ENCODE assay signal across 10 cellular contexts in the genomic region with DNA sequence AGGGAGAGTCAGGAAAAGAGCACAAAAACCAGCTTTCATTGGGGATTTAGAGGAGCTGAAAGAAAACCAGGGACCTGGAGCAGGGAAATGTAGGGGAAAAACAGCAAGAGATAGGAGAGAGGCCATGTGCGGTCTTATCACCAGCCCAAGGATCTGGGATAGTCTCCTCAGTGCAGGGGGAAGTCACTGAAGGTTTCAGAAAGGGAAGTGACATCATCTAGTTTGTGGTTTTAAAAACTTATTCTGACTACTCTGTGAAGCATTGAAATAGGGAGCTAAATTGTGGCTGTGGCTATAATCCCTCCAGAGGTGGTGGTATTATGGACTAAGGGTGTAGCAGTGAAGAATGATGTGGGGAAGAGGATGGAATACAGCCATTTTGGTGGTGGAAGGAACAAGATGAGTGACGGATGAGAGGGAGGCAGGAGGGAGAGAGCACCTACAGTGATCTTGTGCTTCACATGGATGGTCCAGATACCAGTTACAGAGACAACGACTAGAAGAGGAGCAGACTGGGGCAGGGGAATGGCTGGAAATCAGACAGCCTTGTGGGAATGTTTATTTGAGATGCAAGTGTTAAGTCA.
DNase-seq lines count a peak whose midpoint lies in the region; ATAC-seq and TF ChIP-seq lines count a peak whose summit lies in the region.
"Had no signal": no experiment of that assay in that cellular context is flagged by ENCODE, and none has a peak within 500 bp of the region (broad histone marks: within the 10 kb centered on the region; RNA-seq: fewer than 3 reads in every experiment).

No MANE protein-coding gene starts in this region.

- CTCF ChIA-PET in IMR-90 (lab: Yijun Ruan, JAX), result interaction anchor here (1.2 kb wide), 1 partner anchor 50 kb away, joined by 3 read pairs; no protein-coding TSS in a partner anchor
- CTCF ChIA-PET in activated CD8-positive, alpha-beta T cell treated with anti-CD3 and anti-CD28 coated beads for 36 hours (lab: Charles Lee), result interaction anchor here (1.0 to 4.2 kb wide), 5 partner anchors 27 to 552 kb away, joined by 3 to 23 read pairs (median 6); no protein-coding TSS in a partner anchor
- CTCF ChIA-PET in naive thymus-derived CD4-positive, alpha-beta T cell (lab: Charles Lee), result interaction anchor here (0.8 kb wide), 1 partner anchor 72 kb away, joined by 3 read pairs; no protein-coding TSS in a partner anchor

- no peak overlapping the region for H3K23ac ChIP-seq in IMR-90 (ENCODE audit: low read depth, low read length)

- dilution Hi-C loops in IMR-90 (cut with HindIII; ENCODE audit: low sequenced_read_pairs, unreplicated experiment), result no loop called here

- peaks cover 25% of the 10 kb centered on the region for H3K4me1 Mint-ChIP-seq in activated CD8-positive, alpha-beta T cell treated with anti-CD3 and anti-CD28 coated beads for 36 hours (ENCODE audit: low read depth)
- peaks cover 13 to 34% (median 25%) of the 10 kb centered on the region in 7 donors for H3K4me1 Mint-ChIP-seq in naive thymus-derived CD4-positive, alpha-beta T cell

- no peak overlapping the region for H3K4me3 ChIP-seq in IMR-90 (ENCODE audit: insufficient read depth, low read depth, low read length)
- H3K4me3 ChIP-seq in naive thymus-derived CD4-positive, alpha-beta T cell (ENCODE audit: low read length), result no peak overlapping the region
- H3K4me3 ChIP-seq: neural progenitor cell had no signal

- H3K27ac ChIP-seq in IMR-90 (ENCODE audit: insufficient read depth, low read length) (no peak overlapping the region), caudate nucleus (ENCODE audit: low read depth, low read length) (no peak overlapping the region)
- no peak overlapping the region for H3K27ac ChIP-seq in naive thymus-derived CD4-positive, alpha-beta T cell (ENCODE audit: low read depth, low read length)
- H3K27ac ChIP-seq: neural progenitor cell had no signal

- intact Hi-C loops in IMR-90 (cut with micrococcal nuclease), result no loop called here
- intact Hi-C loops in activated CD8-positive, alpha-beta T cell treated with anti-CD3 and anti-CD28 coated beads for 36 hours (cut with micrococcal nuclease), result no loop called here
- intact Hi-C loops in naive thymus-derived CD4-positive, alpha-beta T cell (cut with micrococcal nuclease), result loop anchor here in 1 of 2 donors (5.0 kb wide), 1 partner anchor 71 kb away; the partner anchor contains the start of genes HMG20A and PEAK1
- intact Hi-C loops in head of caudate nucleus (cut with DNase I), result no loop called here

- H3K9me1 ChIP-seq in IMR-90 (ENCODE audit: insufficient read depth, low read length), result peaks cover 12% of the 10 kb centered on the region; the same call in 1 of the 2 replicates

- H3K9me3 Mint-ChIP-seq in activated CD8-positive, alpha-beta T cell treated with anti-CD3 and anti-CD28 coated beads for 36 hours, result no peaks in the 10 kb centered on the region
- no peaks in the 10 kb centered on the region for H3K9me3 Mint-ChIP-seq in naive thymus-derived CD4-positive, alpha-beta T cell
- H3K9me3 Mint-ChIP-seq: neural progenitor cell had no signal

- no peak overlapping the region for H2BK5ac ChIP-seq in IMR-90 (ENCODE audit: low read depth, low read length, poor library complexity, severe bottlenecking)

- in situ Hi-C loops in IMR-90 (cut with MboI; ENCODE audit: low sequenced_read_pairs), result loop anchor here (10.0 kb wide), 1 partner anchor 379 kb away; no protein-coding TSS in a partner anchor

- H4K91ac ChIP-seq in IMR-90 (ENCODE audit: insufficient read depth, low read depth, low read length), result no peak overlapping the region

- no peak for ATAC-seq in IMR-90 (ENCODE audit: low read depth)
- ATAC-seq in activated CD8-positive, alpha-beta T cell treated with anti-CD3 and anti-CD28 coated beads for 36 hours, result peak; percentile 82
- ATAC-seq in naive thymus-derived CD4-positive, alpha-beta T cell, result peak; percentile 74
- no peak for ATAC-seq in HG03571 (IDR thresholded peaks at IDR 0.05; ENCODE audit: unreplicated experiment)
- no peak for ATAC-seq in GM21528 (IDR thresholded peaks at IDR 0.05; ENCODE audit: low FRiP score, unreplicated experiment)

- H3K27me3 Mint-ChIP-seq in activated CD8-positive, alpha-beta T cell treated with anti-CD3 and anti-CD28 coated beads for 36 hours, result no peaks in the 10 kb centered on the region
- H3K27me3 Mint-ChIP-seq in naive thymus-derived CD4-positive, alpha-beta T cell, result no peaks in the 10 kb centered on the region

- H2BK20ac ChIP-seq in IMR-90 (ENCODE audit: low read depth, low read length), result peak overlapping the region; percentile 82; the same call in 1 of the 2 replicates

- WGBS in IMR-90 (ENCODE audit: extremely low coverage in 2 of 2, insufficient read length in 1 of 2), 2 experiments, result 100% methylated on average over 1 of the region's 3 CpGs; no CpG with 5 or more reads in 1 of the 2 experiments

- POLR2A ChIA-PET in IMR-90 (lab: Charles Lee; ENCODE audit: unreplicated experiment), result no interaction called here
- POLR2A ChIA-PET in activated CD8-positive, alpha-beta T cell treated with anti-CD3 and anti-CD28 coated beads for 36 hours (lab: Charles Lee), result interaction anchor here (0.6 to 0.7 kb wide), 2 partner anchors 15 to 35 kb away, joined by 3 read pairs; no protein-coding TSS in a partner anchor
- POLR2A ChIA-PET in naive thymus-derived CD4-positive, alpha-beta T cell (lab: Charles Lee), result no interaction called here

- H2BK15ac ChIP-seq in IMR-90 (ENCODE audit: low read depth, low read length), result peak overlapping the region; percentile 52; the same call in 2 of the 3 replicates

- no peak overlapping the region for H4K5ac ChIP-seq in IMR-90 (ENCODE audit: low read depth, low read length)

- no TSS peak for BruUV-seq in IMR-90 (replicated peaks; lab: Mats Ljungman, UMichigan)

- H3K9me3 ChIP-seq in IMR-90 (ENCODE audit: control insufficient read depth, insufficient read depth, low read length), result no peaks in the 10 kb centered on the region
- H3K9me3 ChIP-seq in naive thymus-derived CD4-positive, alpha-beta T cell (ENCODE audit: control insufficient read depth in 2 of 3, low read length in 3 of 3), result no peaks in the 10 kb centered on the region

- H3K18ac ChIP-seq in IMR-90 (ENCODE audit: low read depth, low read length), result no peak overlapping the region

- H3K79me1 ChIP-seq in IMR-90 (ENCODE audit: low read depth in 1 of 2, low read length in 2 of 2), result peaks cover 0 to 25% of the 10 kb centered on the region in 2 experiments; a peak in 2 of 4 replicates

- H3K14ac ChIP-seq in IMR-90 (replicated peaks; ENCODE audit: low read depth, low read length), result peak overlapping the region; percentile 17

- DNase-seq in GM10266 (ENCODE audit: extremely low spot score), result peak; percentile 48
- DNase-seq in IMR-90, result peak; percentile 64
- no peak for DNase-seq in activated CD8-positive, alpha-beta T cell treated with anti-CD3 and anti-CD28 coated beads for 36 hours
- DNase-seq in naive thymus-derived CD4-positive, alpha-beta T cell, result peak in 1 of 9 donors; percentile 11
- no peak for DNase-seq in caudate nucleus (lab: John Stamatoyannopoulos, UW)
- DNase-seq in head of caudate nucleus, result no peak
- DNase-seq: NCI-H510A treated with DMSO at 0.1 percent for 48 hours had no signal

- no peak overlapping the region for H3K9ac ChIP-seq in IMR-90 (ENCODE audit: low read depth, low read length)
- H3K9ac ChIP-seq: neural progenitor cell had no signal

- TF ChIP-seq RAD21 in IMR-90 (IDR thresholded peaks at IDR 0.05; ENCODE audit: low read length), result no peak

- H3K4me1 ChIP-seq in IMR-90 (ENCODE audit: control insufficient read depth, insufficient read depth, low read length), result peaks cover 25% of the 10 kb centered on the region
- H3K4me1 ChIP-seq in naive thymus-derived CD4-positive, alpha-beta T cell (ENCODE audit: control insufficient read depth in 2 of 2, insufficient read depth in 2 of 2, low read length in 2 of 2), result peaks cover 3 to 5% of the 10 kb centered on the region in 2 donors

- peak overlapping the region; percentile 62 for H3K27ac Mint-ChIP-seq in activated CD8-positive, alpha-beta T cell treated with anti-CD3 and anti-CD28 coated beads for 36 hours
- H3K27ac Mint-ChIP-seq in naive thymus-derived CD4-positive, alpha-beta T cell, result peak overlapping the region; percentile 9 to 76 (median 46)
- H3K27ac Mint-ChIP-seq: neural progenitor cell had no signal

- no peak for TF ChIP-seq POLR2A in IMR-90 (IDR thresholded peaks at IDR 0.05; ENCODE audit: low read depth, low read length)

- no peaks in the 10 kb centered on the region for H3K36me3 ChIP-seq in IMR-90 (ENCODE audit: control insufficient read depth, insufficient read depth, low read length)
- no peaks in the 10 kb centered on the region for H3K36me3 ChIP-seq in naive thymus-derived CD4-positive, alpha-beta T cell (ENCODE audit: control insufficient read depth in 2 of 3, insufficient read depth in 3 of 3, low read length in 3 of 3)
- H3K36me3 ChIP-seq: neural progenitor cell had no signal

- peak overlapping the region; percentile 53; the same call in 1 of the 2 replicates for H3K4ac ChIP-seq in IMR-90 (ENCODE audit: low read depth, low read length)

- peak overlapping the region; percentile 39 for H2BK120ac ChIP-seq in IMR-90 (ENCODE audit: low read depth, low read length)

- peak overlapping the region; percentile 2 for H2AK9ac ChIP-seq in IMR-90 (replicated peaks; ENCODE audit: low read depth, low read length, poor library complexity)

- no peak overlapping the region for H3K4me2 ChIP-seq in IMR-90 (ENCODE audit: low read depth, low read length)
- H3K4me2 ChIP-seq: neural progenitor cell had no signal

- H3K36me3 Mint-ChIP-seq in activated CD8-positive, alpha-beta T cell treated with anti-CD3 and anti-CD28 coated beads for 36 hours (ENCODE audit: low read depth), result peaks cover under 1% of the 10 kb centered on the region
- peaks cover 0 to 11% (median 4%) of the 10 kb centered on the region in 5 donors for H3K36me3 Mint-ChIP-seq in naive thymus-derived CD4-positive, alpha-beta T cell

- TF ChIP-seq CTCF in GM10266 (IDR thresholded peaks at IDR 0.05; ENCODE audit: control insufficient read depth, insufficient read depth, low read depth, missing control alignments), result no peak
- no peak for TF ChIP-seq CTCF in IMR-90 (conservative IDR thresholded peaks at IDR 0.05; ENCODE audit: low read depth, low read length)
- no peak for TF ChIP-seq CTCF in activated CD8-positive, alpha-beta T cell treated with anti-CD3 and anti-CD28 coated beads for 36 hours (IDR thresholded peaks at IDR 0.05)

- H2AK5ac ChIP-seq in IMR-90 (ENCODE audit: low read depth, low read length), result peak overlapping the region; percentile 57; the same call in 1 of the 2 replicates

- no peak overlapping the region for H3K56ac ChIP-seq in IMR-90 (ENCODE audit: extremely low read depth, insufficient read depth, low read length)

- H3K4me3 Mint-ChIP-seq in activated CD8-positive, alpha-beta T cell treated with anti-CD3 and anti-CD28 coated beads for 36 hours, result no peak overlapping the region
- peak overlapping the region in 3 of 10 donors; percentile 2 to 40 (median 6) for H3K4me3 Mint-ChIP-seq in naive thymus-derived CD4-positive, alpha-beta T cell
- H3K4me3 Mint-ChIP-seq: neural progenitor cell had no signal

- H3K27me3 ChIP-seq in IMR-90 (ENCODE audit: control insufficient read depth, insufficient read depth, low read length), result no peaks in the 10 kb centered on the region
- H3K27me3 ChIP-seq in naive thymus-derived CD4-positive, alpha-beta T cell (ENCODE audit: control insufficient read depth in 2 of 2, insufficient read depth in 2 of 2, low read length in 2 of 2), result no peaks in the 10 kb centered on the region
- H3K27me3 ChIP-seq: neural progenitor cell had no signal

- peak overlapping the region in 1 of 2 experiments; percentile 44; a peak in 1 of 4 replicates for H4K8ac ChIP-seq in IMR-90 (ENCODE audit: low read depth in 2 of 2, low read length in 2 of 2)

- no peak overlapping the region for H2AFZ ChIP-seq in IMR-90 (replicated peaks; ENCODE audit: low read length, poor library complexity)
- H2AFZ ChIP-seq: neural progenitor cell had no signal

- H4K20me1 ChIP-seq in IMR-90 (ENCODE audit: insufficient read depth, low read length), result no peaks in the 10 kb centered on the region

Comparison
In these comparisons a context has a peak if more than half of its experiments do, and no peak if none do; other contexts are left out.
1. DNase-seq: peak in GM10266 (single experiment) and IMR-90 (single experiment); none in activated CD8-positive, alpha-beta T cell treated with anti-CD3 and anti-CD28 coated beads for 36 hours (single experiment), caudate nucleus (0 of 61) and head of caudate nucleus (0 of 42).
2. ATAC-seq: peak in activated CD8-positive, alpha-beta T cell treated with anti-CD3 and anti-CD28 coated beads for 36 hours (single experiment) and naive thymus-derived CD4-positive, alpha-beta T cell (single experiment); none in IMR-90 (single experiment), HG03571 (single experiment) and GM21528 (single experiment).